In the genomic region with DNA sequence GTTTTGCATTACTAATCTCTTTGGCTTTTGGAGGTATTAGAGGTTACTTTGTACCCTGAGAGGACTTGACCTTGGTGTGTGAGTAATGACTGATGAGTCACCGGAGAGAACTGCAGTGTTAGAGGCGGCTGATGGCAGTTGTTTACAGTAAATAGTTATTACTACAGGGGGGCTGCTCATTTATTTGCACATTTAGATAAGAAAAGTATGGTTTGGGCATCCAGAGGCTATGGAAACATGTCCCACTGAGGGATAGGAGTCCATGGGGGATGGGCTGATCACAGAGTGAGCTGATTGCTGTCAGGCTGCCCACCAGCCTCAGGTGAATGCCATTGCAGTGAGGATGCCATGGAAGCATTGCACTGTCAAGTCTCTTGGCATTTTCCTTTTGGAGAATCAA, we compare ENCODE assay signal across 15 cellular contexts. TPM values are rescaled to one million over a fixed set of nuclear protein-coding genes. Genes with fewer than 3 reads are reported as not detected.
A peak's percentile ranks its signal among the peaks of the same experiment; 100 is the strongest.
DNase-seq lines count a peak whose midpoint lies in the region; ATAC-seq, FAIRE-seq and TF ChIP-seq lines count a peak whose summit lies in the region.
"Had no signal": no experiment of that assay in that cellular context is flagged by ENCODE, and none has a peak within 500 bp of the region (broad histone marks: within the 10 kb centered on the region; RNA-seq: fewer than 3 reads in every experiment).

No MANE protein-coding gene starts in this region.

- H3K27ac ChIP-seq in foreskin keratinocyte, result no peak overlapping the region
- no peak overlapping the region for H3K27ac ChIP-seq in effector memory CD4-positive, alpha-beta T cell (ENCODE audit: insufficient read depth, low read length, poor library complexity, severe bottlenecking)
- H3K27ac ChIP-seq: heart right ventricle had no signal

- ATAC-seq in foreskin keratinocyte, result peak; percentile 98
- no peak for ATAC-seq in activated CD8-positive, alpha-beta memory T cell treated with anti-CD3 and anti-CD28 coated beads, Interleukin-2, amount 10 ng/mL, durations not matched to agents 7 days and 5 days
- ATAC-seq: heart right ventricle, K562 had no signal

- H3K4me3 ChIP-seq in effector memory CD4-positive, alpha-beta T cell (ENCODE audit: insufficient read depth, low read depth, low read length, poor library complexity, severe bottlenecking), result no peak overlapping the region
- H3K4me3 ChIP-seq: heart right ventricle, K562 had no signal

- no peaks in the 10 kb centered on the region for H3K36me3 ChIP-seq in effector memory CD4-positive, alpha-beta T cell (ENCODE audit: control insufficient read depth, insufficient read depth, low read length)
- H3K36me3 ChIP-seq: heart right ventricle had no signal

- DNase-seq in NK-92 treated with Interleukin-12 subunit alpha and Interleukin-12 subunit beta, amount 100 ng/mL, for 24 hours (lab: John Stamatoyannopoulos, UW), result peak; percentile 1
- DNase-seq in NK-92 (lab: John Stamatoyannopoulos, UW; ENCODE audit: unreplicated experiment), result no peak
- peak; percentile 63 for DNase-seq in SW480 (ENCODE audit: low spot score)
- peak; percentile 74 to 88 for DNase-seq in foreskin keratinocyte
- DNase-seq in urothelium cell line (ENCODE audit: low spot score), result peak; percentile 79
- DNase-seq in KBM-7, result no peak
- DNase-seq in activated CD8-positive, alpha-beta memory T cell treated with anti-CD3 and anti-CD28 coated beads, Interleukin-2, amount 10 ng/mL, durations not matched to agents 7 days and 5 days, result no peak
- no peak for DNase-seq in effector memory CD4-positive, alpha-beta T cell
- DNase-seq: heart right ventricle; NCI-H446 treated with DMSO at 0.1 percent for 48 hours; stimulated activated CD4-positive, alpha-beta T cell treated with anti-CD3 and anti-CD28 coated beads, Interleukin-4, amount 100 ng/mL, for 1 hour; T-helper 1 cell had no signal

- H3K27me3 ChIP-seq in foreskin keratinocyte, result no peaks in the 10 kb centered on the region
- no peaks in the 10 kb centered on the region for H3K27me3 ChIP-seq in effector memory CD4-positive, alpha-beta T cell (replicated peaks; ENCODE audit: control insufficient read depth, insufficient read depth, low read length, poor library complexity, severe bottlenecking)
- H3K27me3 ChIP-seq: heart right ventricle had no signal

- H3K4me3 Mint-ChIP-seq in activated CD8-positive, alpha-beta memory T cell treated with anti-CD3 and anti-CD28 coated beads, Interleukin-2, amount 10 ng/mL, durations not matched to agents 7 days and 5 days, result no peak overlapping the region
- H3K4me3 Mint-ChIP-seq: central memory CD8-positive, alpha-beta T cell had no signal

- CTCF ChIA-PET in activated CD8-positive, alpha-beta memory T cell treated with anti-CD3 and anti-CD28 coated beads, Interleukin-2, amount 10 ng/mL, durations not matched to agents 7 days and 5 days (lab: Charles Lee), result interaction anchor here (0.6 kb wide), 1 partner anchor 8 kb away, joined by 3 read pairs; no protein-coding TSS in a partner anchor

- no peaks in the 10 kb centered on the region for H3K36me3 Mint-ChIP-seq in activated CD8-positive, alpha-beta memory T cell treated with anti-CD3 and anti-CD28 coated beads, Interleukin-2, amount 10 ng/mL, durations not matched to agents 7 days and 5 days

- no peaks in the 10 kb centered on the region for H3K9me3 Mint-ChIP-seq in activated CD8-positive, alpha-beta memory T cell treated with anti-CD3 and anti-CD28 coated beads, Interleukin-2, amount 10 ng/mL, durations not matched to agents 7 days and 5 days (ENCODE audit: low read depth)

- H3K27ac Mint-ChIP-seq in activated CD8-positive, alpha-beta memory T cell treated with anti-CD3 and anti-CD28 coated beads, Interleukin-2, amount 10 ng/mL, durations not matched to agents 7 days and 5 days, result no peak overlapping the region

- H3K4me1 ChIP-seq in foreskin keratinocyte, result peaks cover 9% of the 10 kb centered on the region
- H3K4me1 ChIP-seq in effector memory CD4-positive, alpha-beta T cell (ENCODE audit: control insufficient read depth, insufficient read depth, low read length, poor library complexity, severe bottlenecking), result no peaks in the 10 kb centered on the region
- H3K4me1 ChIP-seq: heart right ventricle had no signal

- H3K4me1 Mint-ChIP-seq in activated CD8-positive, alpha-beta memory T cell treated with anti-CD3 and anti-CD28 coated beads, Interleukin-2, amount 10 ng/mL, durations not matched to agents 7 days and 5 days, result no peaks in the 10 kb centered on the region
- H3K4me1 Mint-ChIP-seq: central memory CD8-positive, alpha-beta T cell had no signal

- peak; percentile 59 for FAIRE-seq in urothelium cell line (lab: Jason Lieb, UNC)
- FAIRE-seq: A204.1, K562 had no signal

- TF ChIP-seq CTCF in foreskin keratinocyte (conservative IDR thresholded peaks at IDR 0.05), result no peak

- H3K9me3 ChIP-seq in effector memory CD4-positive, alpha-beta T cell (ENCODE audit: control insufficient read depth, low read length), result no peaks in the 10 kb centered on the region

- no peaks in the 10 kb centered on the region for H3K27me3 Mint-ChIP-seq in activated CD8-positive, alpha-beta memory T cell treated with anti-CD3 and anti-CD28 coated beads, Interleukin-2, amount 10 ng/mL, durations not matched to agents 7 days and 5 days
- H3K27me3 Mint-ChIP-seq: central memory CD8-positive, alpha-beta T cell had no signal

- in situ Hi-C loops in KBM-7 (cut with MboI; ENCODE audit: low pct_unique_long_range_greater_than_20kb, low sequenced_read_pairs), result no loop called here

RNA-seq across cellular contexts. Expression of a gene that starts 17.3 kb away (rescaled TPM):
- 1.3 and 1.7 TPM in 2 replicates for total RNA-seq in foreskin keratinocyte
- polyA plus RNA-seq in foreskin keratinocyte, result 0.76 and 1.3 TPM in 2 replicates
- total RNA-seq in activated CD8-positive, alpha-beta memory T cell treated with anti-CD3 and anti-CD28 coated beads, Interleukin-2, amount 10 ng/mL, durations not matched to agents 7 days and 5 days, result not detected
- total RNA-seq: K562 had no signal

Comparison
In these comparisons a context has a peak if more than half of its experiments do, and no peak if none do; other contexts are left out.
1. DNase-seq: peak in NK-92 treated with Interleukin-12 subunit alpha and Interleukin-12 subunit beta, amount 100 ng/mL, for 24 hours (single experiment), SW480 (single experiment), foreskin keratinocyte (2 of 2) and urothelium cell line (single experiment); none in NK-92 (single experiment), KBM-7 (single experiment), activated CD8-positive, alpha-beta memory T cell treated with anti-CD3 and anti-CD28 coated beads, Interleukin-2, amount 10 ng/mL, durations not matched to agents 7 days and 5 days (single experiment) and effector memory CD4-positive, alpha-beta T cell (0 of 3).